In the genomic region with DNA sequence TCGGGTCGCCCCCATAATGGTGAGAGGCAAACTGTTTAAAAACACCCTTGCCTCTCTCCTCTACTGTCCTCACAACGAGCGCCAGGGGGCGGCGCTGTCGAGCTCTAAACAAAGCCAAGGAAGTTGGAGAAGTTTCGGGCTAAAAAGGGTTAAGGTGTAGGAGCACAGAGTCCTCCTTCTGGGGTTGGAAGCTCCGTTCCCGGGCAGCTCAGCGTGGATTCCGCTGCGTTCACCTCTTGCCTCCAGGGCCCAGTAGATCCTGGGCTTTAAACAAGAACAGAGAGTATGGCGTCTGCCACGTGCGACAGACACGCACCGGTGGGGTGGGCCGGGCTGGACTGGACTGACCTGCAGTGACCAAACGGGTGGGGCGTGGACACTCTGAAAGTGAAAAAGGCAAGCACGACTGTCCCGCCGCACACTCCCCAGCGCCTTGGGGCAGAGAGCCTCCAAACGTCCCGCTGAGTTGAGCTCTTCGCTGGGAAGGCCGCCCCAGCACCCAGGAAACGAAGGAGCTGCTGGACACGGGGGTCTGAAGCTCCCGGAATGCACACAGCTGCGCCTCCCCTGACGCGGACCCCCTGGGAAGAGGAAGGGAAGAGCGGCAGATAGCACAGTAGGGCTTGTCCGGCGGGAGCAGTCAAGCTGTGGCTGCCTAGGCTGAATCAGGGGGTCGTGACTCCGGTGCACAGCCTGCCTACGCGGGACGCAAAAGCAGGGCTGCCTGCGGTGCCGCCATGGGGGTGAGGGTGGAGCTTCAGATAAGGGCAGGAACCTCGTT, we compare ENCODE assay signal across 8 cellular contexts. TPM values are rescaled to one million over a fixed set of nuclear protein-coding genes. Genes with fewer than 3 reads are reported as not detected.
A peak's percentile ranks its signal among the peaks of the same experiment; 100 is the strongest.
DNase-seq lines count a peak whose midpoint lies in the region; ATAC-seq and TF ChIP-seq lines count a peak whose summit lies in the region.

No MANE protein-coding gene starts in this region.

- DNase-seq in HUDEP-2 (lab: John Stamatoyannopoulos, UW; ENCODE audit: unreplicated experiment in 76 of 76) = peak in 61 of 76 experiments; percentile 7 to 73 (median 49)
- peak; percentile 94 for DNase-seq in WTC11 (ENCODE audit: low spot score)
- DNase-seq in glomerular visceral epithelial cell (ENCODE audit: extremely low spot score) = peak; percentile 71
- DNase-seq in neural crest cell (ENCODE audit: low read depth, low spot score) = peak; percentile 77
- no peak for DNase-seq in DMS79 treated with DMSO at 0.1 percent for 48 hours (lab: John Stamatoyannopoulos, UW)
- DNase-seq in NCI-H2081 (lab: John Stamatoyannopoulos, UW) = no peak
- no peak for DNase-seq in middle frontal gyrus (ENCODE audit: extremely low spot score, low spot score)

- no peak overlapping the region for H3K27ac ChIP-seq in BLaER1 treated with 17β-estradiol and CSF1 and Interleukin-3, amounts not matched to agents 10 nM and 100 nM

- CTCF ChIA-PET in WTC11 (lab: Charles Lee) = interaction anchor here (0.6 to 6.0 kb wide), 67 partner anchors 9 to 949 kb away, joined by 3 to 126 read pairs (median 4); partner anchors contain the start of genes CD93, NXT1 and SSTR4

- peak overlapping the region in 7 of 11 experiments; percentile 8 to 99 (median 97); a peak in 13 of 22 replicates for H3K4me2 ChIP-seq in BLaER1 treated with 17β-estradiol and CSF1 and Interleukin-3, amounts not matched to agents 10 nM and 100 nM

- no peak overlapping the region for H3K9ac ChIP-seq in BLaER1 treated with 17β-estradiol and CSF1 and Interleukin-3, amounts not matched to agents 10 nM and 100 nM

- H3K9me3 ChIP-seq in BLaER1 treated with 17β-estradiol and CSF1 and Interleukin-3, amounts not matched to agents 10 nM and 100 nM (replicated peaks in 1 of 11) = peaks cover 0 to 9% (median 0%) of the 10 kb centered on the region in 11 experiments; a peak in 3 of 22 replicates

- H3K27me3 Mint-ChIP-seq in WTC11 (ENCODE audit: low read depth) (peaks cover 75% of the 10 kb centered on the region), neural crest cell (ENCODE audit: low read depth) (peaks cover 94% of the 10 kb centered on the region)

- H3K9me3 Mint-ChIP-seq in WTC11 = no peaks in the 10 kb centered on the region
- no peaks in the 10 kb centered on the region for H3K9me3 Mint-ChIP-seq in neural crest cell

- no peaks in the 10 kb centered on the region for H3K36me3 Mint-ChIP-seq in WTC11
- no peaks in the 10 kb centered on the region for H3K36me3 Mint-ChIP-seq in neural crest cell (ENCODE audit: low read depth)

- peaks cover 37 to 62% (median 46%) of the 10 kb centered on the region in 10 experiments for H3K4me1 ChIP-seq in BLaER1 treated with 17β-estradiol and CSF1 and Interleukin-3, amounts not matched to agents 10 nM and 100 nM

- peak overlapping the region in 1 of 10 experiments; percentile 4; a peak in 1 of 20 replicates for H3K4me3 ChIP-seq in BLaER1 treated with 17β-estradiol and CSF1 and Interleukin-3, amounts not matched to agents 10 nM and 100 nM

- H3K4me3 Mint-ChIP-seq in WTC11 = peak overlapping the region; percentile 89
- peak overlapping the region; percentile 91 for H3K4me3 Mint-ChIP-seq in neural crest cell

- TF ChIP-seq CTCF in WTC11 (IDR thresholded peaks at IDR 0.05) (peak; percentile 89), neural crest cell (conservative IDR thresholded peaks at IDR 0.05) (peak; percentile 82)

- no peak overlapping the region; the same call in 1 of the 2 replicates for H3K27ac Mint-ChIP-seq in WTC11
- peak overlapping the region; percentile 67 for H3K27ac Mint-ChIP-seq in neural crest cell (ENCODE audit: unreplicated experiment)

- peaks cover 17% of the 10 kb centered on the region for H3K4me1 Mint-ChIP-seq in WTC11
- peaks cover 14% of the 10 kb centered on the region for H3K4me1 Mint-ChIP-seq in neural crest cell

- 0 out of 22 replicates have a peak, but pooled peaks cover 0 to 9% (median 0%) of the 10 kb centered on the region in 11 experiments for H3K36me3 ChIP-seq in BLaER1 treated with 17β-estradiol and CSF1 and Interleukin-3, amounts not matched to agents 10 nM and 100 nM

- POLR2A ChIA-PET in WTC11 (lab: Charles Lee) = interaction anchor here (0.8 kb wide), 1 partner anchor 10 kb away, joined by 3 read pairs; no protein-coding TSS in a partner anchor

- peak; percentile 64 for ATAC-seq in WTC11

- peaks cover 48 to 71% (median 66%) of the 10 kb centered on the region in 11 experiments for H3K27me3 ChIP-seq in BLaER1 treated with 17β-estradiol and CSF1 and Interleukin-3, amounts not matched to agents 10 nM and 100 nM

- H4K20me1 ChIP-seq in BLaER1 treated with 17β-estradiol and CSF1 and Interleukin-3, amounts not matched to agents 10 nM and 100 nM = peaks cover 0 to 24% (median 4%) of the 10 kb centered on the region in 11 experiments; a peak in 8 of 22 replicates

TF ChIP-seq in WTC11, 78 proteins besides CTCF, POLR2A, EP300 and RAD21 (continues in another document):
- TF ChIP-seq JUN (CRISPR knock-in tag; IDR thresholded peaks at IDR 0.05) (no peak), GTF2I (CRISPR knock-in tag; conservative IDR thresholded peaks at IDR 0.05) (no peak), E2F1 (CRISPR knock-in tag; IDR thresholded peaks at IDR 0.05) (no peak), ZNF396 (CRISPR knock-in tag; IDR thresholded peaks at IDR 0.05; ENCODE audit: borderline replicate concordance) (no peak), E2F4 (CRISPR knock-in tag; IDR thresholded peaks at IDR 0.05; ENCODE audit: borderline replicate concordance, low read depth) (no peak), JAZF1 (CRISPR knock-in tag; IDR thresholded peaks at IDR 0.05) (no peak), ATF1 (CRISPR knock-in tag; IDR thresholded peaks at IDR 0.05) (no peak), MXD4 (CRISPR knock-in tag; IDR thresholded peaks at IDR 0.05; ENCODE audit: borderline replicate concordance) (no peak), ZNF532 (CRISPR knock-in tag; IDR thresholded peaks at IDR 0.05; ENCODE audit: borderline replicate concordance) (no peak)

RNA-seq across cellular contexts. Expression of gene THBD, which starts 1.6 kb away (rescaled TPM):
- total RNA-seq in WTC11 (2021) (0.34 to 1.0 TPM (median 0.92 TPM) in 3 replicates), neural crest cell (0.12 and 0.16 TPM in 2 replicates)

RNA-seq across cellular contexts. Expression of gene SSTR4, which starts 15.9 kb away (rescaled TPM):
- not detected in 3 replicates for total RNA-seq in WTC11 (2021)
- total RNA-seq in neural crest cell = not detected in 2 replicates

RNA-seq across cellular contexts. Expression of gene CD93, which starts 35.1 kb away (rescaled TPM):
- total RNA-seq in WTC11 (2021) (0.05 to 0.21 TPM (median 0.09 TPM) in 3 replicates), neural crest cell (0.44 and 0.50 TPM in 2 replicates)

Comparison
In these comparisons a context has a peak if more than half of its experiments do, and no peak if none do; other contexts are left out.
1. DNase-seq: peak in HUDEP-2 (61 of 76), WTC11 (single experiment), glomerular visceral epithelial cell (single experiment) and neural crest cell (single experiment); none in DMS79 treated with DMSO at 0.1 percent for 48 hours (single experiment), NCI-H2081 (0 of 2) and middle frontal gyrus (single experiment).